ENCODE assay signal across 12 cellular contexts in the genomic region with DNA sequence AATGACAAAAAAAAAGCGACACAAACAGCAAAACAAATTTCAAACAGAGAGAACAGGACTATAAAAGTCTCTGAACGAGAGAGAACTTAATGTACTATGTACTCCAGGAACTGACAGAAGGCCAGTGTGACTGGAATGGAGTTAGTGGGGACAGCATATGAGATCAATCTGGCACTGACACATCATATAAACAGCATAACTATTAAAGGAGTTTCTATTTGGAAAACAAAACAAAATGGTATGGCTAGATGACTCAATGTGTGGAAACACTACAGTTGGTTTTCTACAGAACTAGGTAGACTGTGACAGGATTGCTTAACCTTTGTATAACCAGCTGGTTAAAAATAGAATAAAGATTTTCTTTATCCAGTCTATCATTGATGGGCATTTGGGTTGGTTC.
A peak's percentile ranks its signal among the peaks of the same experiment; 100 is the strongest.
DNase-seq lines count a peak whose midpoint lies in the region; ATAC-seq and TF ChIP-seq lines count a peak whose summit lies in the region.
"Had no signal": no experiment of that assay in that cellular context is flagged by ENCODE, and none has a peak within 500 bp of the region (broad histone marks: within the 10 kb centered on the region; RNA-seq: fewer than 3 reads in every experiment).

No MANE protein-coding gene starts in this region.

- H3K4me1 Mint-ChIP-seq in activated CD4-positive, alpha-beta memory T cell treated with anti-CD3 and anti-CD28 coated beads, Interleukin-2, amount 10 ng/mL, durations not matched to agents 7 days and 5 days = peaks cover 27% of the 10 kb centered on the region

- H3F3A ChIP-seq in MM.1S (ENCODE audit: insufficient read depth, low read length) = peaks cover 2% of the 10 kb centered on the region

- H2AFZ ChIP-seq in ACC112 (ENCODE audit: low read length, unreplicated experiment) = no peak overlapping the region
- no peak overlapping the region for H2AFZ ChIP-seq in MM.1S (ENCODE audit: low read length)

- H3K27me3 ChIP-seq in ACC112 (ENCODE audit: insufficient read depth, low read length) (no peaks in the 10 kb centered on the region), MM.1S (replicated peaks; ENCODE audit: insufficient read depth, low read length) (no peaks in the 10 kb centered on the region)

- H3K79me2 ChIP-seq in ACC112 (ENCODE audit: control insufficient read depth, insufficient read depth, low read length, unreplicated experiment) (no peaks in the 10 kb centered on the region), MM.1S (ENCODE audit: low read length) (no peaks in the 10 kb centered on the region)

- H4K20me1 ChIP-seq in MM.1S (ENCODE audit: insufficient read depth, low read length) = no peaks in the 10 kb centered on the region

- no peak for TF ChIP-seq CTCF in astrocyte of the spinal cord (IDR thresholded peaks at IDR 0.05; ENCODE audit: low read depth, low read length)
- TF ChIP-seq CTCF in MM.1S (IDR thresholded peaks at IDR 0.05; ENCODE audit: low read length) = no peak

- no peak overlapping the region for H3K4me3 ChIP-seq in ACC112 (ENCODE audit: low read depth, low read length)
- no peak overlapping the region for H3K4me3 ChIP-seq in astrocyte of the spinal cord (ENCODE audit: low read depth, low read length)
- H3K4me3 ChIP-seq in MM.1S (ENCODE audit: low read length) = no peak overlapping the region

- H3K27ac ChIP-seq in ACC112 (ENCODE audit: low read depth, low read length) = peak overlapping the region; percentile 79
- no peak overlapping the region for H3K27ac ChIP-seq in MM.1S (ENCODE audit: low read length)
- H3K27ac ChIP-seq: HL-60 had no signal

- H3K27me3 Mint-ChIP-seq in activated CD4-positive, alpha-beta memory T cell treated with anti-CD3 and anti-CD28 coated beads, Interleukin-2, amount 10 ng/mL, durations not matched to agents 7 days and 5 days = no peaks in the 10 kb centered on the region

- no peaks in the 10 kb centered on the region for H3K9me2 ChIP-seq in MM.1S (replicated peaks; ENCODE audit: insufficient read depth, low read length)

- CTCF ChIA-PET in activated CD4-positive, alpha-beta memory T cell treated with anti-CD3 and anti-CD28 coated beads, Interleukin-2, amount 10 ng/mL, durations not matched to agents 7 days and 5 days (lab: Charles Lee) = interaction anchor here (0.6 kb wide), 1 partner anchor 456 kb away, joined by 3 read pairs; no protein-coding TSS in a partner anchor

- DNase-seq in H4 (ENCODE audit: low spot score) (peak; percentile 44), astrocyte of the spinal cord (ENCODE audit: low read depth, low spot score) (peak; percentile 63), iris pigment epithelial cell (ENCODE audit: low read depth) (peak; percentile 78), MM.1S (no peak)
- DNase-seq in activated CD4-positive, alpha-beta memory T cell treated with anti-CD3 and anti-CD28 coated beads, Interleukin-2, amount 10 ng/mL, durations not matched to agents 7 days and 5 days = no peak
- DNase-seq in activated naive CD4-positive, alpha-beta T cell treated with anti-CD3 and anti-CD28 coated beads, Interleukin-2, amount 50 U/mL, for 16 hours = no peak
- DNase-seq: activated CD8-positive, alpha-beta memory T cell treated with anti-CD3 and anti-CD28 coated beads for 24 hours; H7; NCI-H2029 had no signal

- POLR2A ChIA-PET in activated CD4-positive, alpha-beta memory T cell treated with anti-CD3 and anti-CD28 coated beads, Interleukin-2, amount 10 ng/mL, durations not matched to agents 7 days and 5 days (lab: Charles Lee) = no interaction called here

- H3K9ac ChIP-seq in MM.1S (ENCODE audit: low read length) = no peak overlapping the region

- no peak overlapping the region for H3K4me3 Mint-ChIP-seq in activated CD4-positive, alpha-beta memory T cell treated with anti-CD3 and anti-CD28 coated beads, Interleukin-2, amount 10 ng/mL, durations not matched to agents 7 days and 5 days

- peaks cover 2% of the 10 kb centered on the region for H3K36me3 Mint-ChIP-seq in activated CD4-positive, alpha-beta memory T cell treated with anti-CD3 and anti-CD28 coated beads, Interleukin-2, amount 10 ng/mL, durations not matched to agents 7 days and 5 days (ENCODE audit: low read depth)

- H3K27ac Mint-ChIP-seq in activated CD4-positive, alpha-beta memory T cell treated with anti-CD3 and anti-CD28 coated beads, Interleukin-2, amount 10 ng/mL, durations not matched to agents 7 days and 5 days = no peak overlapping the region

- ATAC-seq in GM21360 (IDR thresholded peaks at IDR 0.05; ENCODE audit: unreplicated experiment) = no peak

- H3K9me3 ChIP-seq in MM.1S (replicated peaks; ENCODE audit: insufficient read depth, low read length) = no peaks in the 10 kb centered on the region

- H3K4me1 ChIP-seq in ACC112 (ENCODE audit: control insufficient read depth, insufficient read depth, low read length, unreplicated experiment) (peaks cover 31% of the 10 kb centered on the region), MM.1S (ENCODE audit: low read length) (peaks cover 18% of the 10 kb centered on the region)

- H3K4me2 ChIP-seq in MM.1S (ENCODE audit: low read depth, low read length) = no peak overlapping the region

- H3K9me3 Mint-ChIP-seq in activated CD4-positive, alpha-beta memory T cell treated with anti-CD3 and anti-CD28 coated beads, Interleukin-2, amount 10 ng/mL, durations not matched to agents 7 days and 5 days = no peaks in the 10 kb centered on the region

- H3K36me3 ChIP-seq in ACC112 (ENCODE audit: insufficient read depth, low read length) = no peaks in the 10 kb centered on the region
- H3K36me3 ChIP-seq in MM.1S (replicated peaks; ENCODE audit: insufficient read depth, low read length) = no peaks in the 10 kb centered on the region

- in situ Hi-C loops in astrocyte of the spinal cord (cut with HindIII; ENCODE audit: low sequenced_read_pairs) = no loop called here

Comparison
In these comparisons a context has a peak if more than half of its experiments do, and no peak if none do; other contexts are left out.
1. DNase-seq: peak in H4 (single experiment), astrocyte of the spinal cord (single experiment) and iris pigment epithelial cell (single experiment); none in activated CD4-positive, alpha-beta memory T cell treated with anti-CD3 and anti-CD28 coated beads, Interleukin-2, amount 10 ng/mL, durations not matched to agents 7 days and 5 days (single experiment), activated naive CD4-positive, alpha-beta T cell treated with anti-CD3 and anti-CD28 coated beads, Interleukin-2, amount 50 U/mL, for 16 hours (single experiment) and MM.1S (single experiment).